1 cellular context compared by ENCODE assay signal in genomic region chr18:6363216-6363615, GRCh38.
TF ChIP-seq lines count a peak whose summit lies in the region.

No MANE protein-coding gene starts in this region.

TF ChIP-seq in GM12878, 131 proteins besides CTCF, POLR2A, EP300 and RAD21 (continued from another document):
- peak; percentile 79; the same call in 1 of the 2 replicates for TF ChIP-seq FOXM1 (IDR thresholded peaks at IDR 0.05; ENCODE audit: low read depth, low read length)
- TF ChIP-seq CUX1 (IDR thresholded peaks at IDR 0.05; ENCODE audit: insufficient replicate concordance, low read depth, low read length): peak; percentile 43
- TF ChIP-seq RUNX3 (IDR thresholded peaks at IDR 0.05; ENCODE audit: low read length): peak; percentile 79
- no peak for TF ChIP-seq RAD51 (IDR thresholded peaks at IDR 0.05)
TF ChIP-seq in GM12878: peak in this region for 46.
